Comparison of ENCODE assay signal across 2 cellular contexts in the genomic region with DNA sequence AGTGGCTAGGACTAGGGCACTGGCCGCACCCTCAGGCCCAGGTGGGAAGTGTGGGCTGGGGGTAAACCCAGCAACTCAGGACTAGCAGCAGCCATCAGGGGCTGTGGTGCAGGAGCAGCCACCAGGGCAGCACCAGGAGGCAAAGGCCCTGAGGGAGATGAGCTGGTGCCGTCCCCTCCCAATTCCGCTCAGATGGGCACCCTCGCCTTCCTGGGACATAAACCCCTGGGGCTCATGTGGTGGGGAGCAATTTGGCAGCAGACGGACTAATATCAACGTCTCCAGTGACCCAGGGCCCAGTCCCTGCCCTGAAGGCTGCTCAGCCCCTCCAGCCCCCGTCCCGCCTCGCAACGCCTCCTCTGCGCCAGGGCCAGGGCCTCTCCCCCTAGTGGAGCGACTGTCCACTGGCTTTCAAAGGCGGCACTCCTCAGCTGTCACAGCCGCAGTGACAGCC.
TF ChIP-seq lines count a peak whose summit lies in the region.

No MANE protein-coding gene starts in this region.

TF ChIP-seq in GM23338, 12 proteins besides CTCF, POLR2A, EP300 and RAD21 (continues in another document):
- no peak for TF ChIP-seq EZH2 (IDR thresholded peaks at IDR 0.05; ENCODE audit: low read depth, unreplicated experiment)
- no peak for TF ChIP-seq CREB1 (CRISPR knock-in tag; IDR thresholded peaks at IDR 0.05; ENCODE audit: low read depth)
- no peak for TF ChIP-seq ZNF462 (CRISPR knock-in tag; IDR thresholded peaks at IDR 0.05)
- no peak for TF ChIP-seq ETS1 (IDR thresholded peaks at IDR 0.05)
- TF ChIP-seq NANOG (IDR thresholded peaks at IDR 0.05; ENCODE audit: borderline replicate concordance) = no peak
- TF ChIP-seq, protein P1, sequence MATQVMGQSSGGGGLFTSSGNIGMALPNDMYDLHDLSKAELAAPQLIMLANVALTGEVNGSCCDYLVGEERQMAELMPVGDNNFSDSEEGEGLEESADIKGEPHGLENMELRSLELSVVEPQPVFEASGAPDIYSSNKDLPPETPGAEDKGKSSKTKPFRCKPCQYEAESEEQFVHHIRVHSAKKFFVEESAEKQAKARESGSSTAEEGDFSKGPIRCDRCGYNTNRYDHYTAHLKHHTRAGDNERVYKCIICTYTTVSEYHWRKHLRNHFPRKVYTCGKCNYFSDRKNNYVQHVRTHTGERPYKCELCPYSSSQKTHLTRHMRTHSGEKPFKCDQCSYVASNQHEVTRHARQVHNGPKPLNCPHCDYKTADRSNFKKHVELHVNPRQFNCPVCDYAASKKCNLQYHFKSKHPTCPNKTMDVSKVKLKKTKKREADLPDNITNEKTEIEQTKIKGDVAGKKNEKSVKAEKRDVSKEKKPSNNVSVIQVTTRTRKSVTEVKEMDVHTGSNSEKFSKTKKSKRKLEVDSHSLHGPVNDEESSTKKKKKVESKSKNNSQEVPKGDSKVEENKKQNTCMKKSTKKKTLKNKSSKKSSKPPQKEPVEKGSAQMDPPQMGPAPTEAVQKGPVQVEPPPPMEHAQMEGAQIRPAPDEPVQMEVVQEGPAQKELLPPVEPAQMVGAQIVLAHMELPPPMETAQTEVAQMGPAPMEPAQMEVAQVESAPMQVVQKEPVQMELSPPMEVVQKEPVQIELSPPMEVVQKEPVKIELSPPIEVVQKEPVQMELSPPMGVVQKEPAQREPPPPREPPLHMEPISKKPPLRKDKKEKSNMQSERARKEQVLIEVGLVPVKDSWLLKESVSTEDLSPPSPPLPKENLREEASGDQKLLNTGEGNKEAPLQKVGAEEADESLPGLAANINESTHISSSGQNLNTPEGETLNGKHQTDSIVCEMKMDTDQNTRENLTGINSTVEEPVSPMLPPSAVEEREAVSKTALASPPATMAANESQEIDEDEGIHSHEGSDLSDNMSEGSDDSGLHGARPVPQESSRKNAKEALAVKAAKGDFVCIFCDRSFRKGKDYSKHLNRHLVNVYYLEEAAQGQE (IDR thresholded peaks at IDR 0.05; ENCODE audit: unreplicated experiment) = no peak
- no peak for TF ChIP-seq ZNF331 (CRISPR knock-in tag; IDR thresholded peaks at IDR 0.05; ENCODE audit: low read depth)
- TF ChIP-seq EZH2phosphoT487 (IDR thresholded peaks at IDR 0.05; ENCODE audit: unreplicated experiment) = no peak
- no peak for TF ChIP-seq POLR2AphosphoS5 (IDR thresholded peaks at IDR 0.05; ENCODE audit: low read depth)
- TF ChIP-seq ZNF114 (CRISPR knock-in tag; IDR thresholded peaks at IDR 0.05) = no peak

TF ChIP-seq in H1, 55 proteins besides CTCF, POLR2A, EP300 and RAD21:
- TF ChIP-seq GABPA (IDR thresholded peaks at IDR 0.05; ENCODE audit: borderline replicate concordance, insufficient read depth, low read length) = no peak
- TF ChIP-seq TEAD4 (IDR thresholded peaks at IDR 0.05; ENCODE audit: low read depth, low read length) = no peak
- no peak for TF ChIP-seq YY1 (IDR thresholded peaks at IDR 0.05; ENCODE audit: low read depth, low read length)
- no peak for TF ChIP-seq CHD7 (IDR thresholded peaks at IDR 0.05; ENCODE audit: insufficient replicate concordance, low read length)
- TF ChIP-seq TAF1 (IDR thresholded peaks at IDR 0.05; ENCODE audit: low read depth, low read length) = no peak
- no peak for TF ChIP-seq BCL11A (IDR thresholded peaks at IDR 0.05; ENCODE audit: low read depth in 2 of 2, low read length in 2 of 2)
- TF ChIP-seq SIRT6 (IDR thresholded peaks at IDR 0.05; ENCODE audit: low read length) = no peak
- TF ChIP-seq JUND (IDR thresholded peaks at IDR 0.05; ENCODE audit: low read length) = no peak
- no peak for TF ChIP-seq JUN (IDR thresholded peaks at IDR 0.05; ENCODE audit: low read depth, low read length)
- no peak for TF ChIP-seq RBBP5 (IDR thresholded peaks at IDR 0.05; ENCODE audit: borderline replicate concordance, low read depth, low read length)
- no peak for TF ChIP-seq TCF12 (IDR thresholded peaks at IDR 0.05; ENCODE audit: low read depth, low read length)
- TF ChIP-seq KDM4A (IDR thresholded peaks at IDR 0.05; ENCODE audit: low read depth, low read length, severe bottlenecking) = no peak
- TF ChIP-seq BACH1 (IDR thresholded peaks at IDR 0.05; ENCODE audit: low read length) = no peak
- TF ChIP-seq, protein P2, sequence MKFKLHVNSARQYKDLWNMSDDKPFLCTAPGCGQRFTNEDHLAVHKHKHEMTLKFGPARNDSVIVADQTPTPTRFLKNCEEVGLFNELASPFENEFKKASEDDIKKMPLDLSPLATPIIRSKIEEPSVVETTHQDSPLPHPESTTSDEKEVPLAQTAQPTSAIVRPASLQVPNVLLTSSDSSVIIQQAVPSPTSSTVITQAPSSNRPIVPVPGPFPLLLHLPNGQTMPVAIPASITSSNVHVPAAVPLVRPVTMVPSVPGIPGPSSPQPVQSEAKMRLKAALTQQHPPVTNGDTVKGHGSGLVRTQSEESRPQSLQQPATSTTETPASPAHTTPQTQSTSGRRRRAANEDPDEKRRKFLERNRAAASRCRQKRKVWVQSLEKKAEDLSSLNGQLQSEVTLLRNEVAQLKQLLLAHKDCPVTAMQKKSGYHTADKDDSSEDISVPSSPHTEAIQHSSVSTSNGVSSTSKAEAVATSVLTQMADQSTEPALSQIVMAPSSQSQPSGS (IDR thresholded peaks at IDR 0.05; ENCODE audit: low read length) = no peak
- TF ChIP-seq BRCA1 (IDR thresholded peaks at IDR 0.05; ENCODE audit: low read depth, low read length) = no peak
- TF ChIP-seq TBP (IDR thresholded peaks at IDR 0.05; ENCODE audit: low read depth, low read length) = no peak
- TF ChIP-seq RNF2 (IDR thresholded peaks at IDR 0.05; ENCODE audit: borderline replicate concordance, low read depth, low read length, missing control alignments, poor library complexity, severe bottlenecking) = no peak
- TF ChIP-seq SUZ12 (IDR thresholded peaks at IDR 0.05; ENCODE audit: low read length) = no peak
